Comparison of ENCODE assay signal across 8 cellular contexts in the genomic region with DNA sequence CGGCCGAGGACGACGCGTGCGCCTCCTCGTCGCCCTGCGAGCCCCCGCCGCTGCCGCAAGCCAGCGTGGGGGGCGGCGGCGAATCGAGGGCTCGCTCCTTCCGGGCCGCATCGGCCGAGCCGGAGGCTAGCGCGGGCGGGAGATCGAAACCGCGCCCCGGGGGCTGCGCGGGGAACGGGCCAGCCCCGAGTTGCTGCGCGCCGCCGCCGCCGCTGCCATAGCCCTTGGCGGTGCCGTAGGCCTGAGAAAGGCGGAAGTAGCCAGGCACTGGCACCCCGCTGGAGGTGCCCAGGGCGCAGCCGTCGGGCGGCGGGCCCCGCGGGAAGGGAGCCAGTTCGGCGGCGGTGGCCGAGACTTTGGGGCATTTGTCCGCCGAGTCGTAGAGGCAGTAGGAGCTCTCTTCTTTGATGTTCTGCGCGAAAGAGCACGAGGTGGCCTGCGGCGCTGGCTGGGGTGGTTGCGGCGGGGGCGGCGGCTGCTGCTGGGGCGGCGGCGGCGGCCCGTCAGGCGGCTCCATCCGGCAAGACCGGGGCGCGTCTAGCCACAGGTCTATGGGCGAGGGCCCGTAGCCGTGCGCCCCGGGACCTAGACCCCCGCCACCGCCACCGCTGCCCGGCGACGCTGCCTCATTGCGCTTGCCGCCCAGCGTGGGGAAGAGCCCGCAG. TPM values are rescaled to one million over a fixed set of nuclear protein-coding genes. Genes with fewer than 3 reads are reported as not detected.
DNase-seq lines count a peak whose midpoint lies in the region; ATAC-seq, FAIRE-seq and TF ChIP-seq lines count a peak whose summit lies in the region.

No MANE protein-coding gene starts in this region.

- 2% methylated on average over 74 of the region's 92 CpGs; no CpG with 5 or more reads in 1 of the 2 experiments for WGBS in IMR-90 (ENCODE audit: extremely low coverage in 2 of 2, insufficient read length in 1 of 2), 2 experiments

- DNase-seq in Caco-2 (peak; percentile 34 to 62), IMR-90 (no peak), astrocyte (ENCODE audit: low read depth) (no peak), mesenteric fat pad (ENCODE audit: low spot score) (peak; percentile 89), urothelium cell line (ENCODE audit: low spot score) (peak; percentile 72), AG08396 (ENCODE audit: low spot score) (no peak)

- ATAC-seq in IMR-90 (ENCODE audit: low read depth) (peak; percentile 54), GM19395 (IDR thresholded peaks at IDR 0.05; ENCODE audit: unreplicated experiment) (no peak), GM19467 (IDR thresholded peaks at IDR 0.05; ENCODE audit: unreplicated experiment) (no peak)

- no peak for TF ChIP-seq CTCF in Caco-2 (IDR thresholded peaks at IDR 0.05; ENCODE audit: insufficient read depth in 1 of 2, low read depth in 1 of 2, low read length in 1 of 2, severe bottlenecking in 1 of 2, unreplicated experiment in 1 of 2)
- TF ChIP-seq CTCF in IMR-90 (conservative IDR thresholded peaks at IDR 0.05; ENCODE audit: low read depth, low read length): no peak
- TF ChIP-seq CTCF in astrocyte (IDR thresholded peaks at IDR 0.05; ENCODE audit: insufficient read depth, low read depth, low read length): no peak

- H3K9ac ChIP-seq in IMR-90 (ENCODE audit: low read depth, low read length): no peak overlapping the region
- H3K9ac ChIP-seq in astrocyte (ENCODE audit: low read length): no peak overlapping the region

- peaks cover 12% of the 10 kb centered on the region for H3K4me1 ChIP-seq in Caco-2
- H3K4me1 ChIP-seq in IMR-90 (ENCODE audit: control insufficient read depth, insufficient read depth, low read length): no peaks in the 10 kb centered on the region
- H3K4me1 ChIP-seq in astrocyte (ENCODE audit: insufficient read depth, low read length): peaks cover 5% of the 10 kb centered on the region

- no peak overlapping the region for H4K8ac ChIP-seq in IMR-90 (ENCODE audit: low read depth in 2 of 2, low read length in 2 of 2)

- no peak overlapping the region for H2BK120ac ChIP-seq in IMR-90 (ENCODE audit: low read depth, low read length)

- H2AK9ac ChIP-seq in IMR-90 (replicated peaks; ENCODE audit: low read depth, low read length, poor library complexity): no peak overlapping the region

- H3K9me3 ChIP-seq in Caco-2 (no peaks in the 10 kb centered on the region), IMR-90 (ENCODE audit: control insufficient read depth, insufficient read depth, low read length) (peaks cover 11% of the 10 kb centered on the region; the same call in 1 of the 2 replicates), astrocyte (ENCODE audit: insufficient read depth, low read depth, low read length) (peaks cover 11% of the 10 kb centered on the region)

- intact Hi-C loops in Caco-2 (cut with micrococcal nuclease; ENCODE audit: unreplicated experiment): no loop called here
- intact Hi-C loops in IMR-90 (cut with micrococcal nuclease): no loop called here

- no peak overlapping the region for H2BK20ac ChIP-seq in IMR-90 (ENCODE audit: low read depth, low read length)

- no peaks in the 10 kb centered on the region for H3K9me3 Mint-ChIP-seq in Caco-2 (ENCODE audit: unreplicated experiment)
- peaks cover 28% of the 10 kb centered on the region for H3K9me3 Mint-ChIP-seq in astrocyte (ENCODE audit: unreplicated experiment)

- H2AFZ ChIP-seq in IMR-90 (replicated peaks; ENCODE audit: low read length, poor library complexity) (peak overlapping the region; percentile 54), astrocyte (ENCODE audit: low read depth, low read length) (no peak overlapping the region)

- H3K36me3 Mint-ChIP-seq in Caco-2 (ENCODE audit: insufficient read depth, unreplicated experiment) (peaks cover 14% of the 10 kb centered on the region), astrocyte (ENCODE audit: low read depth, unreplicated experiment) (no peaks in the 10 kb centered on the region)

- H3K27me3 ChIP-seq in Caco-2 (replicated peaks; ENCODE audit: control insufficient read depth, insufficient read depth, low read length) (peaks cover 2% of the 10 kb centered on the region), IMR-90 (ENCODE audit: control insufficient read depth, insufficient read depth, low read length) (peaks cover 90% of the 10 kb centered on the region), astrocyte (ENCODE audit: insufficient read depth, low read length) (peaks cover 92% of the 10 kb centered on the region)

- TF ChIP-seq RAD21 in IMR-90 (IDR thresholded peaks at IDR 0.05; ENCODE audit: low read length): no peak

- in situ Hi-C loops in IMR-90 (cut with MboI; ENCODE audit: low sequenced_read_pairs): no loop called here

- no peak for TF ChIP-seq POLR2A in IMR-90 (IDR thresholded peaks at IDR 0.05; ENCODE audit: low read depth, low read length)

- no peak overlapping the region; the same call in 1 of the 2 replicates for H3K23ac ChIP-seq in IMR-90 (ENCODE audit: low read depth, low read length)

- CTCF ChIA-PET in Caco-2 (lab: Charles Lee) (interaction anchor here (1.1 to 1.6 kb wide), 2 partner anchors 17 to 889 kb away, joined by 4 read pairs; a partner anchor contains a TSS), IMR-90 (lab: Yijun Ruan, JAX) (no interaction called here)

- no peak overlapping the region for H3K14ac ChIP-seq in IMR-90 (replicated peaks; ENCODE audit: low read depth, low read length)

- no peak overlapping the region for H3K18ac ChIP-seq in IMR-90 (ENCODE audit: low read depth, low read length)

- FAIRE-seq in astrocyte (lab: Jason Lieb, UNC) (no peak), urothelium cell line (lab: Jason Lieb, UNC) (peak; percentile 91)

- H2BK5ac ChIP-seq in IMR-90 (ENCODE audit: low read depth, low read length, poor library complexity, severe bottlenecking): no peak overlapping the region

- no peak overlapping the region for H4K5ac ChIP-seq in IMR-90 (ENCODE audit: low read depth, low read length)

- no peak overlapping the region for H2BK15ac ChIP-seq in IMR-90 (ENCODE audit: low read depth, low read length)

- H3K4me1 Mint-ChIP-seq in Caco-2 (ENCODE audit: low read depth, unreplicated experiment): peaks cover 11% of the 10 kb centered on the region
- H3K4me1 Mint-ChIP-seq in astrocyte (ENCODE audit: low read depth, unreplicated experiment): no peaks in the 10 kb centered on the region

- H3K4me3 Mint-ChIP-seq in Caco-2 (ENCODE audit: unreplicated experiment): peak overlapping the region; percentile 74
- H3K4me3 Mint-ChIP-seq in astrocyte (ENCODE audit: unreplicated experiment): no peak overlapping the region

- H3K56ac ChIP-seq in IMR-90 (ENCODE audit: extremely low read depth, insufficient read depth, low read length): no peak overlapping the region

- H3K27me3 Mint-ChIP-seq in Caco-2 (ENCODE audit: insufficient read depth, unreplicated experiment): no peaks in the 10 kb centered on the region
- peaks cover 70% of the 10 kb centered on the region for H3K27me3 Mint-ChIP-seq in astrocyte (ENCODE audit: low read depth, unreplicated experiment)

- peak overlapping the region; percentile 64 for H3K4me3 ChIP-seq in Caco-2 (ENCODE audit: low read depth, low read length)
- peak overlapping the region; percentile 38 for H3K4me3 ChIP-seq in IMR-90 (ENCODE audit: insufficient read depth, low read depth, low read length)
- H3K4me3 ChIP-seq in astrocyte (ENCODE audit: insufficient read depth, low read depth, low read length): no peak overlapping the region

- H4K20me1 ChIP-seq in IMR-90 (ENCODE audit: insufficient read depth, low read length) (peaks cover 19% of the 10 kb centered on the region; the same call in 1 of the 2 replicates), astrocyte (ENCODE audit: insufficient read depth, low read length) (peaks cover 6% of the 10 kb centered on the region)

- no peak overlapping the region for H4K91ac ChIP-seq in IMR-90 (ENCODE audit: insufficient read depth, low read depth, low read length)

- H3K27ac ChIP-seq in IMR-90 (ENCODE audit: insufficient read depth, low read length) (no peak overlapping the region), astrocyte (ENCODE audit: low read depth, low read length) (no peak overlapping the region)

- H2AK5ac ChIP-seq in IMR-90 (ENCODE audit: low read depth, low read length): no peak overlapping the region

- BruUV-seq in Caco-2 (replicated peaks; lab: Mats Ljungman, UMichigan) (no TSS peak), IMR-90 (replicated peaks; lab: Mats Ljungman, UMichigan) (no TSS peak)

- no peaks in the 10 kb centered on the region for H3K79me1 ChIP-seq in IMR-90 (ENCODE audit: low read depth in 1 of 2, low read length in 2 of 2)

- H3K36me3 ChIP-seq in Caco-2 (ENCODE audit: control insufficient read depth, insufficient read depth, low read length) (no peaks in the 10 kb centered on the region), IMR-90 (ENCODE audit: control insufficient read depth, insufficient read depth, low read length) (no peaks in the 10 kb centered on the region), astrocyte (ENCODE audit: insufficient read depth, low read length) (no peaks in the 10 kb centered on the region)

- H3K4me2 ChIP-seq in IMR-90 (ENCODE audit: low read depth, low read length) (peak overlapping the region; percentile 46), astrocyte (ENCODE audit: low read length) (peak overlapping the region; percentile 63)

- H3K79me2 ChIP-seq in astrocyte (ENCODE audit: insufficient read depth, low read length): no peaks in the 10 kb centered on the region

- H3K27ac Mint-ChIP-seq in Caco-2 (ENCODE audit: unreplicated experiment) (no peak overlapping the region), astrocyte (ENCODE audit: unreplicated experiment) (no peak overlapping the region)

- dilution Hi-C loops in IMR-90 (cut with HindIII; ENCODE audit: low sequenced_read_pairs, unreplicated experiment): no loop called here

- H3K4ac ChIP-seq in IMR-90 (ENCODE audit: low read depth, low read length): no peak overlapping the region

- POLR2A ChIA-PET in Caco-2 (lab: Charles Lee) (interaction anchor here (0.5 kb wide), 1 partner anchor 395 kb away, joined by 3 read pairs; no protein-coding TSS in a partner anchor), IMR-90 (lab: Charles Lee; ENCODE audit: unreplicated experiment) (no interaction called here)

- H3K9me1 ChIP-seq in IMR-90 (ENCODE audit: insufficient read depth, low read length): no peaks in the 10 kb centered on the region

RNA-seq across cellular contexts. Expression of a gene that starts 0.6 kb away (rescaled TPM):
- 7.8 and 9.5 TPM in 2 replicates for total RNA-seq in Caco-2 (2022)
- 0.18 and 0.28 TPM in 2 replicates for total RNA-seq in IMR-90 (2012; rRNA removed)
- polyA plus RNA-seq in IMR-90 (2012; rRNA removed): 0.10 TPM in 2 replicates
- polyA plus RNA-seq in IMR-90 (2012; cell fraction: cytosol; rRNA removed): 0.05 and 0.30 TPM in 2 replicates
- polyA plus RNA-seq in IMR-90 (2012; cell fraction: nucleus; rRNA removed; ENCODE audit: low replicate concordance): 0.04 and 0.19 TPM in 2 replicates
- not detected in 2 replicates for total RNA-seq in astrocyte
- 19.7 TPM for total RNA-seq in mesenteric fat pad

RNA-seq across cellular contexts. Expression of a gene that starts 8.2 kb away (rescaled TPM):
- total RNA-seq in Caco-2 (2022) (14.4 and 16.7 TPM in 2 replicates), IMR-90 (2012; rRNA removed) (0.18 and 0.28 TPM in 2 replicates), astrocyte (not detected in 2 replicates), mesenteric fat pad (10.4 TPM)
- polyA plus RNA-seq in IMR-90 (2012; rRNA removed): 0.32 and 0.59 TPM in 2 replicates
- polyA plus RNA-seq in IMR-90 (2012; cell fraction: cytosol; rRNA removed): 0.10 and 0.26 TPM in 2 replicates
- 0.59 and 0.63 TPM in 2 replicates for polyA plus RNA-seq in IMR-90 (2012; cell fraction: nucleus; rRNA removed; ENCODE audit: low replicate concordance)

RNA-seq across cellular contexts. Expression of a gene that starts 11.5 kb away (rescaled TPM):
- total RNA-seq in Caco-2 (2022): 0.53 and 0.73 TPM in 2 replicates
- not detected in 2 replicates for total RNA-seq in IMR-90 (2012; rRNA removed)
- 0.04 and 0.05 TPM in 2 replicates for polyA plus RNA-seq in IMR-90 (2012; rRNA removed)
- polyA plus RNA-seq in IMR-90 (2012; cell fraction: cytosol; rRNA removed): 0.05 TPM in 1 of 2 replicates, not detected in the other
- 0.04 TPM in 1 of 2 replicates, not detected in the other for polyA plus RNA-seq in IMR-90 (2012; cell fraction: nucleus; rRNA removed; ENCODE audit: low replicate concordance)
- not detected in 2 replicates for total RNA-seq in astrocyte
- 6.1 TPM for total RNA-seq in mesenteric fat pad

RNA-seq across cellular contexts. Expression of a gene that starts 17.1 kb away (rescaled TPM):
- total RNA-seq in Caco-2 (2022) (19.7 and 19.9 TPM in 2 replicates), IMR-90 (2012; rRNA removed) (under 0.01 and 0.18 TPM in 2 replicates), astrocyte (not detected in 2 replicates), mesenteric fat pad (7.5 TPM)
- polyA plus RNA-seq in IMR-90 (2012; rRNA removed): 1.7 TPM in 2 replicates
- polyA plus RNA-seq in IMR-90 (2012; cell fraction: cytosol; rRNA removed): 2.0 and 2.2 TPM in 2 replicates
- 0.51 and 0.71 TPM in 2 replicates for polyA plus RNA-seq in IMR-90 (2012; cell fraction: nucleus; rRNA removed; ENCODE audit: low replicate concordance)

RNA-seq across cellular contexts. Expression of a gene that starts 21.2 kb away (rescaled TPM):
- total RNA-seq in Caco-2 (2022) (19.9 and 22.6 TPM in 2 replicates), IMR-90 (2012; rRNA removed) (0.83 and 0.90 TPM in 2 replicates), astrocyte (not detected in 2 replicates), mesenteric fat pad (5.8 TPM)
- polyA plus RNA-seq in IMR-90 (2012; rRNA removed): 5.4 and 8.8 TPM in 2 replicates
- 4.3 and 8.1 TPM in 2 replicates for polyA plus RNA-seq in IMR-90 (2012; cell fraction: cytosol; rRNA removed)
- 17.8 and 28.7 TPM in 2 replicates for polyA plus RNA-seq in IMR-90 (2012; cell fraction: nucleus; rRNA removed; ENCODE audit: low replicate concordance)

Comparison
In these comparisons a context has a peak if more than half of its experiments do, and no peak if none do; other contexts are left out.
1. DNase-seq: peak in Caco-2 (2 of 2), mesenteric fat pad (single experiment) and urothelium cell line (single experiment); none in IMR-90 (single experiment), astrocyte (single experiment) and AG08396 (single experiment).